1 cellular context compared by ENCODE assay signal in genomic region chr9:93902051-93902779, GRCh38.
TF ChIP-seq lines count a peak whose summit lies in the region.

No MANE protein-coding gene starts in this region.

TF ChIP-seq in HepG2, 621 proteins besides CTCF, POLR2A, EP300 and RAD21 (continued from another document):
- TF ChIP-seq ZHX2 (IDR thresholded peaks at IDR 0.05; ENCODE audit: low read depth) (no peak), ZHX2 (CRISPR knock-in tag; IDR thresholded peaks at IDR 0.05; ENCODE audit: borderline replicate concordance) (no peak), IKZF1 (IDR thresholded peaks at IDR 0.05) (no peak)
